ENCODE assay signal across 15 cellular contexts in genomic region chr2:8656160-8656641, GRCh38. TPM values are rescaled to one million over a fixed set of nuclear protein-coding genes. Genes with fewer than 3 reads are reported as not detected.
DNase-seq lines count a peak whose midpoint lies in the region; ATAC-seq and TF ChIP-seq lines count a peak whose summit lies in the region.
"Had no signal": no experiment of that assay in that cellular context is flagged by ENCODE, and none has a peak within 500 bp of the region (broad histone marks: within the 10 kb centered on the region; RNA-seq: fewer than 3 reads in every experiment).

No MANE protein-coding gene starts in this region.

- no peak overlapping the region for H3K56ac ChIP-seq in IMR-90 (ENCODE audit: extremely low read depth, insufficient read depth, low read length)

- no peaks in the 10 kb centered on the region for H3K9me3 ChIP-seq in BLaER1
- H3K9me3 ChIP-seq in IMR-90 (ENCODE audit: control insufficient read depth, insufficient read depth, low read length), result no peaks in the 10 kb centered on the region
- H3K9me3 ChIP-seq: heart left ventricle, left ventricle myocardium inferior had no signal

- H4K91ac ChIP-seq in IMR-90 (ENCODE audit: insufficient read depth, low read depth, low read length), result no peak overlapping the region

- H3K4me3 ChIP-seq in BLaER1 (no peak overlapping the region), IMR-90 (ENCODE audit: insufficient read depth, low read depth, low read length) (no peak overlapping the region), lower leg skin (ENCODE audit: low read depth, poor library complexity, severe bottlenecking) (no peak overlapping the region)
- H3K4me3 ChIP-seq: heart left ventricle, left ventricle myocardium inferior had no signal

- no peak overlapping the region for H2AK9ac ChIP-seq in IMR-90 (replicated peaks; ENCODE audit: low read depth, low read length, poor library complexity)

- H2BK20ac ChIP-seq in IMR-90 (ENCODE audit: low read depth, low read length), result no peak overlapping the region

- TF ChIP-seq CTCF in IMR-90 (conservative IDR thresholded peaks at IDR 0.05; ENCODE audit: low read depth, low read length) (no peak), GM10248 (IDR thresholded peaks at IDR 0.05; ENCODE audit: control extremely low read depth, extremely low read depth, low read depth, missing control alignments) (no peak), lower leg skin (IDR thresholded peaks at IDR 0.05) (no peak)

- peaks cover 4% of the 10 kb centered on the region; the same call in 1 of the 2 replicates for H3K9me1 ChIP-seq in IMR-90 (ENCODE audit: insufficient read depth, low read length)

- no peak overlapping the region for H2BK5ac ChIP-seq in IMR-90 (ENCODE audit: low read depth, low read length, poor library complexity, severe bottlenecking)

- H2AFZ ChIP-seq in IMR-90 (replicated peaks; ENCODE audit: low read length, poor library complexity), result no peak overlapping the region

- peak; percentile 83 for ATAC-seq in IMR-90 (ENCODE audit: low read depth)
- ATAC-seq: activated T-cell treated with anti-CD3 and anti-CD28 coated beads, Interleukin-2, amount 50 U/mL, for 4 hours; heart left ventricle; naive thymus-derived CD4-positive, alpha-beta T cell had no signal

- H3K18ac ChIP-seq in IMR-90 (ENCODE audit: low read depth, low read length), result no peak overlapping the region

- H3K14ac ChIP-seq in IMR-90 (replicated peaks; ENCODE audit: low read depth, low read length), result no peak overlapping the region

- H3K27ac ChIP-seq in BLaER1, result no peak overlapping the region
- H3K27ac ChIP-seq in IMR-90 (ENCODE audit: insufficient read depth, low read length), result no peak overlapping the region
- H3K27ac ChIP-seq: heart left ventricle, left ventricle myocardium inferior had no signal

- dilution Hi-C loops in IMR-90 (cut with HindIII; ENCODE audit: low sequenced_read_pairs, unreplicated experiment), result no loop called here

- no TSS peak for BruUV-seq in IMR-90 (replicated peaks; lab: Mats Ljungman, UMichigan)

- intact Hi-C loops in IMR-90 (cut with micrococcal nuclease), result no loop called here
- intact Hi-C loops in lower leg skin (cut with DNase I; ENCODE audit: low total_unique reads), result no loop called here

- in situ Hi-C loops in IMR-90 (cut with MboI; ENCODE audit: low sequenced_read_pairs), result no loop called here

- POLR2A ChIA-PET in IMR-90 (lab: Charles Lee; ENCODE audit: unreplicated experiment) (no interaction called here), GM10248 (lab: Yijun Ruan, JAX) (no interaction called here)

- H2BK120ac ChIP-seq in IMR-90 (ENCODE audit: low read depth, low read length), result no peak overlapping the region

- H3K4me2 ChIP-seq in BLaER1 (peak overlapping the region; percentile 74), IMR-90 (ENCODE audit: low read depth, low read length) (no peak overlapping the region)

- CTCF ChIA-PET in IMR-90 (lab: Yijun Ruan, JAX), result interaction anchor here (0.6 kb wide), 1 partner anchor 26 kb away, joined by 3 read pairs; the partner anchor contains the start of gene ID2
- CTCF ChIA-PET in GM10248 (lab: Yijun Ruan, JAX), result interaction anchor here (1.3 to 1.8 kb wide), 2 partner anchors 8 to 37 kb away, joined by 3 read pairs; no protein-coding TSS in a partner anchor

- H4K20me1 ChIP-seq in BLaER1 (no peaks in the 10 kb centered on the region), IMR-90 (ENCODE audit: insufficient read depth, low read length) (no peaks in the 10 kb centered on the region)

- H3K4me1 ChIP-seq in BLaER1, result peaks cover 72% of the 10 kb centered on the region
- H3K4me1 ChIP-seq in IMR-90 (ENCODE audit: control insufficient read depth, insufficient read depth, low read length), result peaks cover 5% of the 10 kb centered on the region

- no peak overlapping the region for H4K8ac ChIP-seq in IMR-90 (ENCODE audit: low read depth in 2 of 2, low read length in 2 of 2)

- DNase-seq in IMR-90 (peak; percentile 80), amniotic stem cell (lab: John Stamatoyannopoulos, UW) (peak; percentile 61), kidney glomerular epithelial cell (lab: John Stamatoyannopoulos, UW) (peak; percentile 30), hepatic stellate cell (ENCODE audit: low spot score) (no peak), GM10248 (ENCODE audit: extremely low spot score) (no peak), lower leg skin (ENCODE audit: low spot score in 2 of 2) (no peak)
- no peak for DNase-seq in activated naive CD4-positive, alpha-beta T cell treated with Interleukin-2 at 50 U/mL for 16 hours
- DNase-seq: activated CD4-positive, alpha-beta T cell treated with anti-CD3 and anti-CD28 coated beads, Interleukin-2, amount 10 ng/mL, durations not matched to agents 7 days and 5 days; activated T-cell treated with anti-CD3 and anti-CD28 coated beads, Interleukin-2, amount 50 U/mL, for 4 hours; effector CD8-positive, alpha-beta T cell; heart left ventricle; left ventricle myocardium inferior; naive thymus-derived CD4-positive, alpha-beta T cell; NCI-H2081 treated with DMSO at 0.1 percent for 48 hours had no signal

- H4K5ac ChIP-seq in IMR-90 (ENCODE audit: low read depth, low read length), result no peak overlapping the region

- TF ChIP-seq RAD21 in IMR-90 (IDR thresholded peaks at IDR 0.05; ENCODE audit: low read length), result no peak

- H3K79me1 ChIP-seq in IMR-90 (ENCODE audit: low read depth in 1 of 2, low read length in 2 of 2), result no peaks in the 10 kb centered on the region

- TF ChIP-seq POLR2A in IMR-90 (IDR thresholded peaks at IDR 0.05; ENCODE audit: low read depth, low read length), result no peak
- TF ChIP-seq POLR2A in lower leg skin (IDR thresholded peaks at IDR 0.05), result no peak

- H3K4ac ChIP-seq in IMR-90 (ENCODE audit: low read depth, low read length), result no peak overlapping the region

- no peak overlapping the region for H2AK5ac ChIP-seq in IMR-90 (ENCODE audit: low read depth, low read length)

- no peaks in the 10 kb centered on the region for H3K27me3 ChIP-seq in BLaER1
- H3K27me3 ChIP-seq in IMR-90 (ENCODE audit: control insufficient read depth, insufficient read depth, low read length), result no peaks in the 10 kb centered on the region; the same call in 1 of the 2 replicates
- H3K27me3 ChIP-seq: heart left ventricle had no signal

- H3K36me3 ChIP-seq in BLaER1 (no peaks in the 10 kb centered on the region), IMR-90 (ENCODE audit: control insufficient read depth, insufficient read depth, low read length) (no peaks in the 10 kb centered on the region)
- H3K36me3 ChIP-seq: heart left ventricle, left ventricle myocardium inferior had no signal

- no peak overlapping the region for H3K23ac ChIP-seq in IMR-90 (ENCODE audit: low read depth, low read length)

- whole genome bisulfite sequencing in IMR-90 (ENCODE audit: extremely low coverage in 2 of 2, insufficient read length in 1 of 2), 2 experiments, result 92% methylated on average over 2 of the region's 5 CpGs; no CpG with 5 or more reads in 1 of the 2 experiments
- WGBS in lower leg skin, 2 donors, result 64 to 70% methylated on average over 5 of the region's 5 CpGs

- no peak overlapping the region for H3K9ac ChIP-seq in BLaER1
- no peak overlapping the region for H3K9ac ChIP-seq in IMR-90 (ENCODE audit: low read depth, low read length)

- H2BK15ac ChIP-seq in IMR-90 (ENCODE audit: low read depth, low read length), result no peak overlapping the region

TF ChIP-seq in IMR-90, 13 proteins besides CTCF, POLR2A, EP300 and RAD21:
- no peak for TF ChIP-seq SMC3 (IDR thresholded peaks at IDR 0.05; ENCODE audit: low read depth, low read length)
- TF ChIP-seq NFE2L2 (IDR thresholded peaks at IDR 0.05; ENCODE audit: low read depth, low read length), result no peak
- TF ChIP-seq MAZ (IDR thresholded peaks at IDR 0.05; ENCODE audit: borderline replicate concordance, low read depth, low read length), result no peak
- no peak for TF ChIP-seq CEBPB (IDR thresholded peaks at IDR 0.05; ENCODE audit: low read depth, low read length)
- no peak for TF ChIP-seq RFX5 (IDR thresholded peaks at IDR 0.05; ENCODE audit: low read depth, low read length)
- no peak for TF ChIP-seq ELK1 (IDR thresholded peaks at IDR 0.05; ENCODE audit: borderline replicate concordance, low read depth, low read length)
- TF ChIP-seq MXI1 (IDR thresholded peaks at IDR 0.05; ENCODE audit: borderline replicate concordance, low read depth, low read length), result no peak
- no peak for TF ChIP-seq BHLHE40 (IDR thresholded peaks at IDR 0.05; ENCODE audit: low read depth, low read length)
- no peak for TF ChIP-seq USF2 (IDR thresholded peaks at IDR 0.05; ENCODE audit: low read depth, low read length)
- no peak for TF ChIP-seq CHD1 (IDR thresholded peaks at IDR 0.05; ENCODE audit: low read depth, low read length)
- TF ChIP-seq RCOR1 (IDR thresholded peaks at IDR 0.05; ENCODE audit: insufficient replicate concordance, low read length), result no peak
- TF ChIP-seq MAFK (IDR thresholded peaks at IDR 0.05; ENCODE audit: low read depth, low read length), result no peak
- TF ChIP-seq FOS (IDR thresholded peaks at IDR 0.05; ENCODE audit: low read depth, low read length), result no peak

RNA-seq across cellular contexts. Expression of gene ID2, which starts 25.7 kb away (rescaled TPM):
- 389 and 431 TPM in 2 replicates for total RNA-seq in IMR-90 (2012; rRNA removed)
- polyA plus RNA-seq in IMR-90 (2012; rRNA removed), result 264 and 399 TPM in 2 replicates
- 1,308 and 1,433 TPM in 2 replicates for polyA plus RNA-seq in IMR-90 (2012; cell fraction: cytosol; rRNA removed)
- polyA plus RNA-seq in IMR-90 (2012; cell fraction: nucleus; rRNA removed; ENCODE audit: low replicate concordance), result 1,141 and 1,720 TPM in 2 replicates
- total RNA-seq in lower leg skin, result 100 to 1,000 TPM; 120 to 271 (median 209) TPM

Comparison
In these comparisons a context has a peak if more than half of its experiments do, and no peak if none do; other contexts are left out.
1. DNase-seq: peak in IMR-90 (single experiment), amniotic stem cell (single experiment) and kidney glomerular epithelial cell (single experiment); none in activated naive CD4-positive, alpha-beta T cell treated with Interleukin-2 at 50 U/mL for 16 hours (single experiment), hepatic stellate cell (single experiment), GM10248 (single experiment) and lower leg skin (0 of 2).